In the genomic region with DNA sequence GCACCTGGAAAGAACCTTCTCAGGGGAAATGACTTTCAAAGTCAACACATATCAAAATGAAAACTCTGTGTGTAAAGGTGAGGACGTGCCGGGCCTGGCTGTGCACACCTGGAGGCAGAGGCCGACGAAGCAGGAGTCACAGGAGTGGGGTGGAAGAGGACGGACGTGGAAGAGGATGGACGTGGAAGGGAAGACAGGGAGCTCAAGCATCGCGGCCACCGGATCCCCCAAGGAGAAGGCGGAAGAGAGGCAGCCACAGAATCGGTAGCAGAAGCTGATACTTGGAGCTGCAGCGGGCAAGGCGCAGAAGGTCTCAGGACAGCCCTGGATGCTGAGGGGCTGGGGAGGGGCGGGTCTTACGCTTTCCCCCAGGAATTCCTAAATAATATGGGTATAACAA, we compare ENCODE assay signal across 17 cellular contexts.
A peak's percentile ranks its signal among the peaks of the same experiment; 100 is the strongest.
DNase-seq lines count a peak whose midpoint lies in the region; ATAC-seq and TF ChIP-seq lines count a peak whose summit lies in the region.
"Had no signal": no experiment of that assay in that cellular context is flagged by ENCODE, and none has a peak within 500 bp of the region (broad histone marks: within the 10 kb centered on the region; RNA-seq: fewer than 3 reads in every experiment).

No MANE protein-coding gene starts in this region.

- POLR2A ChIA-PET in activated naive CD8-positive, alpha-beta T cell treated with anti-CD3 and anti-CD28 coated beads, Interleukin-2, amount 10 ng/mL, durations not matched to agents 7 days and 5 days (lab: Charles Lee): no interaction called here

- DNase-seq in activated naive CD8-positive, alpha-beta T cell treated with anti-CD3 and anti-CD28 coated beads, Interleukin-2, amount 10 ng/mL, durations not matched to agents 7 days and 5 days: peak; percentile 13
- no peak for DNase-seq in activated naive CD8-positive, alpha-beta T cell treated with anti-CD3 and anti-CD28 coated beads for 36 hours
- DNase-seq in ecto neural progenitor cell (ENCODE audit: low spot score) (peak; percentile 33), progenitor cell of endocrine pancreas (ENCODE audit: low spot score, unreplicated experiment) (peak; percentile 1), ureter (ENCODE audit: low spot score) (peak; percentile 24), pons (ENCODE audit: low spot score) (no peak), NCI-H146 (lab: John Stamatoyannopoulos, UW) (no peak)
- no peak for DNase-seq in activated naive CD4-positive, alpha-beta T cell treated with anti-CD3 and anti-CD28 coated beads, Interleukin-2, amount 50 U/mL, for 72 hours (ENCODE audit: low spot score in 2 of 2)
- DNase-seq: activated gamma-delta T cell treated with Interleukin-2 at 50 U/mL for 16 hours; C1 segment of cervical spinal cord; caudate nucleus; effector CD4-positive, alpha-beta T cell; gastrocnemius medialis; NCI-H510A treated with DMSO at 0.1 percent for 48 hours; stimulated activated naive CD8-positive, alpha-beta T cell treated with anti-CD3 and anti-CD28 coated beads, Interleukin-15, Interleukin-2, amounts not matched to agents 100 U/mL and 50 U/mL, for 24 hours; T1000 had no signal

- no peak overlapping the region for H3K4me3 Mint-ChIP-seq in activated naive CD8-positive, alpha-beta T cell treated with anti-CD3 and anti-CD28 coated beads, Interleukin-2, amount 10 ng/mL, durations not matched to agents 7 days and 5 days
- H3K4me3 Mint-ChIP-seq in activated naive CD8-positive, alpha-beta T cell treated with anti-CD3 and anti-CD28 coated beads for 36 hours: no peak overlapping the region
- no peak overlapping the region for H3K4me3 Mint-ChIP-seq in progenitor cell of endocrine pancreas (ENCODE audit: low read depth)
- H3K4me3 Mint-ChIP-seq: naive thymus-derived CD4-positive, alpha-beta T cell had no signal

- no peak overlapping the region for H3K27ac Mint-ChIP-seq in activated naive CD8-positive, alpha-beta T cell treated with anti-CD3 and anti-CD28 coated beads, Interleukin-2, amount 10 ng/mL, durations not matched to agents 7 days and 5 days
- no peak overlapping the region for H3K27ac Mint-ChIP-seq in activated naive CD8-positive, alpha-beta T cell treated with anti-CD3 and anti-CD28 coated beads for 36 hours
- no peak overlapping the region for H3K27ac Mint-ChIP-seq in progenitor cell of endocrine pancreas
- no peak overlapping the region for H3K27ac Mint-ChIP-seq in activated naive CD4-positive, alpha-beta T cell treated with anti-CD3 and anti-CD28 coated beads, Interleukin-2, amount 50 U/mL, for 72 hours
- H3K27ac Mint-ChIP-seq: naive thymus-derived CD4-positive, alpha-beta T cell had no signal

- H3K36me3 Mint-ChIP-seq in activated naive CD8-positive, alpha-beta T cell treated with anti-CD3 and anti-CD28 coated beads, Interleukin-2, amount 10 ng/mL, durations not matched to agents 7 days and 5 days: no peaks in the 10 kb centered on the region
- H3K36me3 Mint-ChIP-seq in activated naive CD8-positive, alpha-beta T cell treated with anti-CD3 and anti-CD28 coated beads for 36 hours: no peaks in the 10 kb centered on the region
- no peaks in the 10 kb centered on the region for H3K36me3 Mint-ChIP-seq in progenitor cell of endocrine pancreas (ENCODE audit: insufficient read depth)
- H3K36me3 Mint-ChIP-seq in activated naive CD4-positive, alpha-beta T cell treated with anti-CD3 and anti-CD28 coated beads, Interleukin-2, amount 50 U/mL, for 72 hours: no peaks in the 10 kb centered on the region
- H3K36me3 Mint-ChIP-seq: naive thymus-derived CD4-positive, alpha-beta T cell had no signal

- H3K27me3 Mint-ChIP-seq in activated naive CD8-positive, alpha-beta T cell treated with anti-CD3 and anti-CD28 coated beads, Interleukin-2, amount 10 ng/mL, durations not matched to agents 7 days and 5 days: peaks cover 6% of the 10 kb centered on the region
- H3K27me3 Mint-ChIP-seq in activated naive CD8-positive, alpha-beta T cell treated with anti-CD3 and anti-CD28 coated beads for 36 hours: peaks cover 28% of the 10 kb centered on the region
- H3K27me3 Mint-ChIP-seq in progenitor cell of endocrine pancreas: peaks cover 21% of the 10 kb centered on the region

- no peak for ATAC-seq in activated naive CD8-positive, alpha-beta T cell treated with anti-CD3 and anti-CD28 coated beads, Interleukin-2, amount 10 ng/mL, durations not matched to agents 7 days and 5 days (ENCODE audit: low read depth)
- no peak for ATAC-seq in activated naive CD4-positive, alpha-beta T cell treated with anti-CD3 and anti-CD28 coated beads, Interleukin-2, amount 50 U/mL, for 72 hours
- ATAC-seq: gastrocnemius medialis; naive thymus-derived CD4-positive, alpha-beta T cell; stimulated activated naive CD8-positive, alpha-beta T cell treated with anti-CD3 and anti-CD28 coated beads, Interleukin-15, Interleukin-2, amounts not matched to agents 100 U/mL and 50 U/mL, for 24 hours had no signal

- no peaks in the 10 kb centered on the region for H3K9me3 Mint-ChIP-seq in activated naive CD8-positive, alpha-beta T cell treated with anti-CD3 and anti-CD28 coated beads, Interleukin-2, amount 10 ng/mL, durations not matched to agents 7 days and 5 days
- no peaks in the 10 kb centered on the region for H3K9me3 Mint-ChIP-seq in activated naive CD8-positive, alpha-beta T cell treated with anti-CD3 and anti-CD28 coated beads for 36 hours
- no peaks in the 10 kb centered on the region for H3K9me3 Mint-ChIP-seq in progenitor cell of endocrine pancreas (ENCODE audit: low read depth)
- no peaks in the 10 kb centered on the region for H3K9me3 Mint-ChIP-seq in activated naive CD4-positive, alpha-beta T cell treated with anti-CD3 and anti-CD28 coated beads, Interleukin-2, amount 50 U/mL, for 72 hours
- H3K9me3 Mint-ChIP-seq: naive thymus-derived CD4-positive, alpha-beta T cell had no signal

- no peaks in the 10 kb centered on the region for H3K4me1 Mint-ChIP-seq in activated naive CD8-positive, alpha-beta T cell treated with anti-CD3 and anti-CD28 coated beads, Interleukin-2, amount 10 ng/mL, durations not matched to agents 7 days and 5 days
- H3K4me1 Mint-ChIP-seq in activated naive CD8-positive, alpha-beta T cell treated with anti-CD3 and anti-CD28 coated beads for 36 hours: no peaks in the 10 kb centered on the region
- no peaks in the 10 kb centered on the region for H3K4me1 Mint-ChIP-seq in progenitor cell of endocrine pancreas (ENCODE audit: low read depth)

- no peak for TF ChIP-seq CTCF in progenitor cell of endocrine pancreas (IDR thresholded peaks at IDR 0.05; ENCODE audit: unreplicated experiment)

Comparison
In these comparisons a context has a peak if more than half of its experiments do, and no peak if none do; other contexts are left out.
1. DNase-seq: peak in activated naive CD8-positive, alpha-beta T cell treated with anti-CD3 and anti-CD28 coated beads, Interleukin-2, amount 10 ng/mL, durations not matched to agents 7 days and 5 days (single experiment), ecto neural progenitor cell (single experiment), progenitor cell of endocrine pancreas (single experiment) and ureter (single experiment); none in activated naive CD8-positive, alpha-beta T cell treated with anti-CD3 and anti-CD28 coated beads for 36 hours (single experiment), pons (single experiment), NCI-H146 (single experiment) and activated naive CD4-positive, alpha-beta T cell treated with anti-CD3 and anti-CD28 coated beads, Interleukin-2, amount 50 U/mL, for 72 hours (0 of 2).